Comparison of ENCODE assay signal across 7 cellular contexts in the genomic region with DNA sequence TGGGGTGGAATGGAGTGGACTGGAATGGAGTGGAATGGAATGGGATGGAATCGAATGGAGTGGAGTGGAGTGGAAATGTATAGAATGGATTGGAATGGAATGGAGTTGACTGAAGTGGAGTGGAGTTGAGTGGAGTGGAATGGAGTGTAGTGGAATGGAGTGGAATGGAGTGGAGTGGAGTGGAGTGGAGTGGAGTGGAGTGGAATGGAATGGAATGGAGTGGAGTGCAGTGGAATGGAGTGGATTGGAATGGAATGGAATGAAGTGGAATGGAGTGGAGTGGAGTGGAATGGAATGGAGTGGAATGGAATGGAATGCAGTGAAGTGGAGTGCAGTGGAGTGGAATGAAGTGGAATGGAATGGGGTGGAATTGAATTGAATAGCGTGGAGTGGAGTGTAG.
DNase-seq lines count a peak whose midpoint lies in the region; ATAC-seq lines count a peak whose summit lies in the region.
"Not testable (repeated sequence)": the region's sequence is repeated elsewhere in the genome, so short reads cannot be mapped to it uniquely, and the experiment has no call there.

No MANE protein-coding gene starts in this region.

- H3K27ac ChIP-seq in HUES48 (ENCODE audit: low read depth, low read length); naive thymus-derived CD4-positive, alpha-beta T cell (ENCODE audit: low read depth, low read length): not testable (repeated sequence)

- not testable (repeated sequence) for DNase-seq in central memory CD8-positive, alpha-beta T cell (ENCODE audit: low spot score in 2 of 2); Right ventricle myocardium inferior (ENCODE audit: missing footprints); left lobe of liver (ENCODE audit: low spot score); naive thymus-derived CD4-positive, alpha-beta T cell; stimulated activated effector memory CD8-positive, alpha-beta T cell treated with anti-CD3 and anti-CD28 coated beads, Interleukin-12 subunit alpha, Interleukin-12 subunit beta, amount 100 ng/mL, for 72 hours (ENCODE audit: low spot score in 2 of 2)

- H3K4me3 Mint-ChIP-seq in central memory CD8-positive, alpha-beta T cell; naive thymus-derived CD4-positive, alpha-beta T cell; stimulated activated effector memory CD8-positive, alpha-beta T cell treated with anti-CD3 and anti-CD28 coated beads, Interleukin-12 subunit alpha, Interleukin-12 subunit beta, amount 100 ng/mL, for 72 hours: not testable (repeated sequence)

- intact Hi-C loops in Right ventricle myocardium inferior (cut with DNase I); naive thymus-derived CD4-positive, alpha-beta T cell (cut with micrococcal nuclease): not testable (repeated sequence)

- peak; percentile 52 for ATAC-seq in GM18909 (IDR thresholded peaks at IDR 0.05; ENCODE audit: poor library complexity, unreplicated experiment)
- peak; percentile 26 for ATAC-seq in central memory CD8-positive, alpha-beta T cell (replicated peaks; ENCODE audit: extremely low read depth, poor library complexity, severe bottlenecking)
- ATAC-seq in Right ventricle myocardium inferior, result peak; percentile 59
- peak; percentile 42 for ATAC-seq in left lobe of liver
- ATAC-seq in naive thymus-derived CD4-positive, alpha-beta T cell, result peak; percentile 63
- ATAC-seq in stimulated activated effector memory CD8-positive, alpha-beta T cell treated with anti-CD3 and anti-CD28 coated beads, Interleukin-12 subunit alpha, Interleukin-12 subunit beta, amount 100 ng/mL, for 72 hours, result peak; percentile 44

- not testable (repeated sequence) for H3K36me3 ChIP-seq in HUES48 (ENCODE audit: control insufficient read depth, insufficient read depth, low read length); naive thymus-derived CD4-positive, alpha-beta T cell (ENCODE audit: control insufficient read depth in 2 of 3, insufficient read depth in 3 of 3, low read length in 3 of 3)

- H3K9me3 ChIP-seq in HUES48 (ENCODE audit: control insufficient read depth, insufficient read depth, low read length), result peaks cover 58% of the 10 kb centered on the region
- H3K9me3 ChIP-seq in naive thymus-derived CD4-positive, alpha-beta T cell (ENCODE audit: control insufficient read depth in 2 of 3, low read length in 3 of 3), result peaks cover 0 to 52% (median 4%) of the 10 kb centered on the region in 3 experiments

- CTCF ChIA-PET in naive thymus-derived CD4-positive, alpha-beta T cell (lab: Charles Lee), result not testable (repeated sequence)

- not testable (repeated sequence) for H3K36me3 Mint-ChIP-seq in central memory CD8-positive, alpha-beta T cell (ENCODE audit: insufficient read depth); naive thymus-derived CD4-positive, alpha-beta T cell; stimulated activated effector memory CD8-positive, alpha-beta T cell treated with anti-CD3 and anti-CD28 coated beads, Interleukin-12 subunit alpha, Interleukin-12 subunit beta, amount 100 ng/mL, for 72 hours

- 0 out of 2 replicates have a peak overlapping the region, but pooled peaks have one; percentile 18 for H3K4me3 ChIP-seq in HUES48 (ENCODE audit: low read depth, low read length)
- not testable (repeated sequence) for H3K4me3 ChIP-seq in naive thymus-derived CD4-positive, alpha-beta T cell (ENCODE audit: low read length)

- H3K4me1 ChIP-seq in HUES48 (ENCODE audit: control insufficient read depth, insufficient read depth, low read length); naive thymus-derived CD4-positive, alpha-beta T cell (ENCODE audit: control insufficient read depth in 2 of 2, insufficient read depth in 2 of 2, low read length in 2 of 2): not testable (repeated sequence)

- POLR2A ChIA-PET in naive thymus-derived CD4-positive, alpha-beta T cell (lab: Charles Lee), result not testable (repeated sequence)

- not testable (repeated sequence) for H3K27me3 Mint-ChIP-seq in central memory CD8-positive, alpha-beta T cell; naive thymus-derived CD4-positive, alpha-beta T cell

- H3K27ac Mint-ChIP-seq in central memory CD8-positive, alpha-beta T cell (ENCODE audit: low read depth); naive thymus-derived CD4-positive, alpha-beta T cell; stimulated activated effector memory CD8-positive, alpha-beta T cell treated with anti-CD3 and anti-CD28 coated beads, Interleukin-12 subunit alpha, Interleukin-12 subunit beta, amount 100 ng/mL, for 72 hours: not testable (repeated sequence)

- H3K9ac ChIP-seq in HUES48 (ENCODE audit: low read depth, low read length), result not testable (repeated sequence)

- not testable (repeated sequence) for H3K4me1 Mint-ChIP-seq in central memory CD8-positive, alpha-beta T cell; naive thymus-derived CD4-positive, alpha-beta T cell; stimulated activated effector memory CD8-positive, alpha-beta T cell treated with anti-CD3 and anti-CD28 coated beads, Interleukin-12 subunit alpha, Interleukin-12 subunit beta, amount 100 ng/mL, for 72 hours

- H3K9me3 Mint-ChIP-seq in central memory CD8-positive, alpha-beta T cell; naive thymus-derived CD4-positive, alpha-beta T cell; stimulated activated effector memory CD8-positive, alpha-beta T cell treated with anti-CD3 and anti-CD28 coated beads, Interleukin-12 subunit alpha, Interleukin-12 subunit beta, amount 100 ng/mL, for 72 hours: not testable (repeated sequence)

- not testable (repeated sequence) for H3K27me3 ChIP-seq in HUES48 (ENCODE audit: control insufficient read depth, insufficient read depth, low read length); naive thymus-derived CD4-positive, alpha-beta T cell (ENCODE audit: control insufficient read depth in 2 of 2, insufficient read depth in 2 of 2, low read length in 2 of 2)
